8 cellular contexts compared by ENCODE assay signal in genomic region chr11:87036756-87037449, GRCh38. TPM values are rescaled to one million over a fixed set of nuclear protein-coding genes. Genes with fewer than 3 reads are reported as not detected.
DNase-seq lines count a peak whose midpoint lies in the region; ATAC-seq and TF ChIP-seq lines count a peak whose summit lies in the region.

No MANE protein-coding gene starts in this region.

- peak overlapping the region; percentile 97 for H2AFZ ChIP-seq in mammary epithelial cell (ENCODE audit: low read depth, low read length)

- H3K27me3 Mint-ChIP-seq in CD4-positive, alpha-beta memory T cell, result no peaks in the 10 kb centered on the region

- H3K9me3 Mint-ChIP-seq in CD4-positive, alpha-beta memory T cell, result no peaks in the 10 kb centered on the region

- H3K4me1 Mint-ChIP-seq in CD4-positive, alpha-beta memory T cell, result peaks cover 27 to 53% (median 38%) of the 10 kb centered on the region in 4 donors

- H3K4me3 Mint-ChIP-seq in CD4-positive, alpha-beta memory T cell, result peak overlapping the region; percentile 80 to 99 (median 96)

- BruUV-seq in mammary epithelial cell (replicated peaks; lab: Mats Ljungman, UMichigan), result no TSS peak

- no peaks in the 10 kb centered on the region for H3K36me3 ChIP-seq in CD4-positive, alpha-beta memory T cell (ENCODE audit: insufficient read depth, low read length)
- H3K36me3 ChIP-seq in mammary epithelial cell (ENCODE audit: insufficient read depth, low read length) (no peaks in the 10 kb centered on the region), lung (ENCODE audit: control insufficient read depth in 2 of 2, insufficient read depth in 2 of 2, low read length in 2 of 2) (no peaks in the 10 kb centered on the region), upper lobe of right lung (no peaks in the 10 kb centered on the region)

- WGBS in mammary epithelial cell (ENCODE audit: low coverage, missing lambda C conversion rate), result 32% methylated on average over 10 of the region's 10 CpGs
- WGBS in lung, 2 donors, result 28 to 43% methylated on average over 10 of the region's 10 CpGs

- H4K20me1 ChIP-seq in mammary epithelial cell (ENCODE audit: insufficient read depth, low read length), result no peaks in the 10 kb centered on the region

- DNase-seq in CD4-positive, alpha-beta memory T cell, result no peak
- peak; percentile 4 for DNase-seq in Jurkat, Clone E6-1 (ENCODE audit: low read depth, low spot score)
- no peak for DNase-seq in mammary epithelial cell
- no peak for DNase-seq in lung (ENCODE audit: low spot score)
- DNase-seq in upper lobe of right lung, result no peak
- DNase-seq in stimulated activated CD4-positive, alpha-beta T cell treated with anti-CD3 and anti-CD28 coated beads, Interleukin-4, amount 100 ng/mL, for 4 hours, result no peak

- H3K9me3 ChIP-seq in CD4-positive, alpha-beta memory T cell (ENCODE audit: control insufficient read depth in 1 of 2, low read length in 2 of 2), result no peaks in the 10 kb centered on the region
- no peaks in the 10 kb centered on the region for H3K9me3 ChIP-seq in mammary epithelial cell (replicated peaks; ENCODE audit: insufficient read depth, low read length)
- no peaks in the 10 kb centered on the region for H3K9me3 ChIP-seq in lung (ENCODE audit: control insufficient read depth in 2 of 2, insufficient read depth in 1 of 2, low read length in 1 of 2)
- H3K9me3 ChIP-seq in upper lobe of right lung, result no peaks in the 10 kb centered on the region

- ATAC-seq in GM19452 (IDR thresholded peaks at IDR 0.05; ENCODE audit: unreplicated experiment), result peak; percentile 10
- peak; percentile 7 for ATAC-seq in lung (ENCODE audit: insufficient read depth, low FRiP score)
- ATAC-seq in upper lobe of right lung, result peak; percentile 0
- ATAC-seq in HG03457 (IDR thresholded peaks at IDR 0.05; ENCODE audit: unreplicated experiment), result no peak

- intact Hi-C loops in CD4-positive, alpha-beta memory T cell (cut with micrococcal nuclease), result loop anchor here (2.0 to 5.0 kb wide), 2 partner anchors 44 to 1300 kb away; partner anchors contain the start of gene CTSC
- intact Hi-C loops in mammary epithelial cell (cut with micrococcal nuclease), result loop anchor here (5.0 kb wide), 1 partner anchor 40 kb away; no protein-coding TSS in a partner anchor
- intact Hi-C loops in upper lobe of right lung (cut with DNase I), result no loop called here

- H3K79me2 ChIP-seq in mammary epithelial cell (ENCODE audit: insufficient read depth, low read length), result peaks cover 41% of the 10 kb centered on the region

- TF ChIP-seq CTCF in mammary epithelial cell (conservative IDR thresholded peaks at IDR 0.05 in 1 of 2, IDR thresholded peaks at IDR 0.05 in 1 of 2; ENCODE audit: extremely low read depth in 1 of 2, insufficient read depth in 1 of 2, low read depth in 1 of 2, low read length in 2 of 2), result no peak
- no peak for TF ChIP-seq CTCF in lung (IDR thresholded peaks at IDR 0.05; ENCODE audit: control extremely low read depth, extremely low read depth)
- TF ChIP-seq CTCF in upper lobe of right lung (IDR thresholded peaks at IDR 0.05), result no peak

- CTCF ChIA-PET in CD4-positive, alpha-beta memory T cell (lab: Charles Lee; ENCODE audit: partially characterized antibody), result interaction anchor here (1.0 to 1.5 kb wide), 3 partner anchors 31 to 61 kb away, joined by 3 to 4 read pairs (median 3); no protein-coding TSS in a partner anchor
- CTCF ChIA-PET in mammary epithelial cell (lab: Charles Lee; ENCODE audit: low non-redundant PET), result no interaction called here

- H3K27ac Mint-ChIP-seq in CD4-positive, alpha-beta memory T cell, result peak overlapping the region; percentile 54 to 95 (median 74)

- peaks cover 7 to 9% of the 10 kb centered on the region in 2 donors for H3K36me3 Mint-ChIP-seq in CD4-positive, alpha-beta memory T cell

- H3K27ac ChIP-seq in CD4-positive, alpha-beta memory T cell (ENCODE audit: low read depth, low read length), result peak overlapping the region; percentile 57
- H3K27ac ChIP-seq in mammary epithelial cell (ENCODE audit: insufficient read depth, low read depth, low read length), result peak overlapping the region; percentile 31
- peak overlapping the region; percentile 88 to 91 for H3K27ac ChIP-seq in lung (ENCODE audit: low read depth in 1 of 2, low read length in 1 of 2)
- peak overlapping the region; percentile 85 for H3K27ac ChIP-seq in upper lobe of right lung

- H3K9ac ChIP-seq in mammary epithelial cell (ENCODE audit: insufficient read depth, low read length), result peak overlapping the region; percentile 14

- POLR2A ChIA-PET in CD4-positive, alpha-beta memory T cell (lab: Charles Lee; ENCODE audit: partially characterized antibody), result interaction anchor here (2.0 kb wide), 1 partner anchor 45 kb away, joined by 7 read pairs; no protein-coding TSS in a partner anchor

- H3K4me2 ChIP-seq in mammary epithelial cell (ENCODE audit: insufficient read depth, low read depth, low read length), result peak overlapping the region; percentile 82

- H3K4me3 ChIP-seq in CD4-positive, alpha-beta memory T cell (ENCODE audit: low read length in 2 of 2), result peak overlapping the region; percentile 86 to 96
- H3K4me3 ChIP-seq in Jurkat, Clone E6-1 (ENCODE audit: low read length), result peak overlapping the region; percentile 86
- H3K4me3 ChIP-seq in mammary epithelial cell (replicated peaks in 1 of 3; ENCODE audit: insufficient read depth in 1 of 3, low read depth in 2 of 3, low read length in 3 of 3), result peak overlapping the region; percentile 75 to 91 (median 85)
- H3K4me3 ChIP-seq in lung, result peak overlapping the region; percentile 67
- H3K4me3 ChIP-seq in upper lobe of right lung, result peak overlapping the region; percentile 86

- in situ Hi-C loops in mammary epithelial cell (cut with MboI; ENCODE audit: low sequenced_read_pairs in 2 of 2), result no loop called here

- H3K27me3 ChIP-seq in CD4-positive, alpha-beta memory T cell (ENCODE audit: insufficient read depth, low read length), result no peaks in the 10 kb centered on the region
- H3K27me3 ChIP-seq in mammary epithelial cell (ENCODE audit: insufficient read depth, low read length), result no peaks in the 10 kb centered on the region
- H3K27me3 ChIP-seq in lung (ENCODE audit: control insufficient read depth, insufficient read depth), result no peaks in the 10 kb centered on the region
- H3K27me3 ChIP-seq in upper lobe of right lung, result no peaks in the 10 kb centered on the region

- dilution Hi-C loops in mammary epithelial cell (cut with HindIII; ENCODE audit: low sequenced_read_pairs), result no loop called here

- H3K4me1 ChIP-seq in CD4-positive, alpha-beta memory T cell (ENCODE audit: insufficient read depth, low read length), result peaks cover 27% of the 10 kb centered on the region
- peaks cover 14% of the 10 kb centered on the region for H3K4me1 ChIP-seq in mammary epithelial cell (ENCODE audit: insufficient read depth, low read length)
- peaks cover 7 to 11% of the 10 kb centered on the region in 2 donors for H3K4me1 ChIP-seq in lung (ENCODE audit: control insufficient read depth in 2 of 2, insufficient read depth in 2 of 2, low read length in 2 of 2)
- H3K4me1 ChIP-seq in upper lobe of right lung, result peaks cover 38% of the 10 kb centered on the region

RNA-seq across cellular contexts. Expression of gene TMEM135, which starts 0.8 kb away (rescaled TPM):
- 10 to 100 TPM in 1 of 2 experiments, 1 to 10 TPM in 1; 9.1 to 11.2 TPM for total RNA-seq in CD4-positive, alpha-beta memory T cell
- polyA plus RNA-seq in CD4-positive, alpha-beta memory T cell, result 10 to 100 TPM in 1 of 2 donors, 1 to 10 TPM in 1; 6.6 to 12.4 TPM
- polyA plus RNA-seq in Jurkat, Clone E6-1 (2012; ENCODE audit: insufficient read depth, insufficient read length), result 20.5 TPM
- 10 to 100 TPM; 30.8 to 37.3 TPM for total RNA-seq in mammary epithelial cell
- 24.4 TPM for polyA plus RNA-seq in mammary epithelial cell
- 47.2 TPM for polyA minus RNA-seq in mammary epithelial cell
- total RNA-seq in lung, result 10 to 100 TPM; 16.6 to 42.0 TPM
- polyA plus RNA-seq in lung, result 1 to 10 TPM; 5.9 to 6.4 TPM
- total RNA-seq in upper lobe of right lung, result 24.5 TPM

Comparison
In these comparisons a context has a peak if more than half of its experiments do, and no peak if none do; other contexts are left out.
1. H3K27ac ChIP-seq: peak in every context shown above with its lines; median percentile 90 in lung; 85 in upper lobe of right lung; 57 in CD4-positive, alpha-beta memory T cell; 31 in mammary epithelial cell.